16 cellular contexts compared by ENCODE assay signal in genomic region chr4:141870152-141870551, GRCh38.
DNase-seq lines count a peak whose midpoint lies in the region; ATAC-seq and TF ChIP-seq lines count a peak whose summit lies in the region.
"Had no signal": no experiment of that assay in that cellular context is flagged by ENCODE, and none has a peak within 500 bp of the region (broad histone marks: within the 10 kb centered on the region; RNA-seq: fewer than 3 reads in every experiment).

No MANE protein-coding gene starts in this region.

- TF ChIP-seq POLR2A in erythroblast (IDR thresholded peaks at IDR 0.05; ENCODE audit: low read length), result no peak

- H3K4me3 Mint-ChIP-seq in activated CD8-positive, alpha-beta memory T cell treated with anti-CD3 and anti-CD28 coated beads, Interleukin-2, amount 10 ng/mL, durations not matched to agents 7 days and 5 days, result no peak overlapping the region
- H3K4me3 Mint-ChIP-seq: CD4-positive, alpha-beta memory T cell; HFFc6 had no signal

- H3K36me3 Mint-ChIP-seq in activated CD8-positive, alpha-beta memory T cell treated with anti-CD3 and anti-CD28 coated beads, Interleukin-2, amount 10 ng/mL, durations not matched to agents 7 days and 5 days, result no peaks in the 10 kb centered on the region
- H3K36me3 Mint-ChIP-seq: CD4-positive, alpha-beta memory T cell had no signal

- no peaks in the 10 kb centered on the region for H3K4me1 ChIP-seq in mucosa of descending colon (ENCODE audit: low read depth)
- H3K4me1 ChIP-seq: HAP-1 had no signal

- no peak for TF ChIP-seq CTCF in mucosa of descending colon (IDR thresholded peaks at IDR 0.05)

- H3K9me3 ChIP-seq in mucosa of descending colon, result no peaks in the 10 kb centered on the region
- H3K9me3 ChIP-seq: HAP-1 had no signal

- no peaks in the 10 kb centered on the region for H3K4me1 Mint-ChIP-seq in activated CD8-positive, alpha-beta memory T cell treated with anti-CD3 and anti-CD28 coated beads, Interleukin-2, amount 10 ng/mL, durations not matched to agents 7 days and 5 days
- H3K4me1 Mint-ChIP-seq: CD4-positive, alpha-beta memory T cell had no signal

- peaks cover 2% of the 10 kb centered on the region for H3K9me3 Mint-ChIP-seq in activated CD8-positive, alpha-beta memory T cell treated with anti-CD3 and anti-CD28 coated beads, Interleukin-2, amount 10 ng/mL, durations not matched to agents 7 days and 5 days (ENCODE audit: low read depth)

- no peaks in the 10 kb centered on the region for H3K36me3 ChIP-seq in mucosa of descending colon (ENCODE audit: low read depth)
- H3K36me3 ChIP-seq: HAP-1 had no signal

- ATAC-seq in left colon (peak; percentile 77), mucosa of descending colon (peak; percentile 78), GM21825 (IDR thresholded peaks at IDR 0.05; ENCODE audit: unreplicated experiment) (no peak)
- ATAC-seq in activated CD8-positive, alpha-beta memory T cell treated with anti-CD3 and anti-CD28 coated beads, Interleukin-2, amount 10 ng/mL, durations not matched to agents 7 days and 5 days, result no peak

- H3K27ac Mint-ChIP-seq in activated CD8-positive, alpha-beta memory T cell treated with anti-CD3 and anti-CD28 coated beads, Interleukin-2, amount 10 ng/mL, durations not matched to agents 7 days and 5 days, result no peak overlapping the region
- H3K27ac Mint-ChIP-seq: CD4-positive, alpha-beta memory T cell; HFFc6 had no signal

- DNase-seq in ELF-1 (ENCODE audit: low read depth, low spot score) (peak; percentile 14), OCI-M1 (lab: John Stamatoyannopoulos, UW) (peak; percentile 51), left colon (no peak), mucosa of descending colon (no peak), erythroblast (lab: John Stamatoyannopoulos, UW) (no peak)
- no peak for DNase-seq in activated CD8-positive, alpha-beta memory T cell treated with anti-CD3 and anti-CD28 coated beads, Interleukin-2, amount 10 ng/mL, durations not matched to agents 7 days and 5 days
- DNase-seq: C1 segment of cervical spinal cord; Calu3; CD4-positive, alpha-beta memory T cell; COR-L47; DMS53; DMS79 treated with DMSO at 0.1 percent for 48 hours; GOT3; HFFc6 had no signal

- intact Hi-C loops in left colon (cut with DNase I, micrococcal nuclease), result no loop called here
- intact Hi-C loops in mucosa of descending colon (cut with DNase I, micrococcal nuclease), result no loop called here

- H3K27me3 Mint-ChIP-seq in activated CD8-positive, alpha-beta memory T cell treated with anti-CD3 and anti-CD28 coated beads, Interleukin-2, amount 10 ng/mL, durations not matched to agents 7 days and 5 days, result no peaks in the 10 kb centered on the region

- CTCF ChIA-PET in activated CD8-positive, alpha-beta memory T cell treated with anti-CD3 and anti-CD28 coated beads, Interleukin-2, amount 10 ng/mL, durations not matched to agents 7 days and 5 days (lab: Charles Lee), result no interaction called here

- no peak overlapping the region for H3K4me3 ChIP-seq in mucosa of descending colon
- H3K4me3 ChIP-seq: HAP-1 had no signal

Comparison
In these comparisons a context has a peak if more than half of its experiments do, and no peak if none do; other contexts are left out.
1. DNase-seq: peak in ELF-1 (single experiment) and OCI-M1 (single experiment); none in left colon (0 of 2), mucosa of descending colon (0 of 3), erythroblast (0 of 2) and activated CD8-positive, alpha-beta memory T cell treated with anti-CD3 and anti-CD28 coated beads, Interleukin-2, amount 10 ng/mL, durations not matched to agents 7 days and 5 days (single experiment).
2. ATAC-seq: peak in left colon (single experiment) and mucosa of descending colon (single experiment); none in GM21825 (single experiment) and activated CD8-positive, alpha-beta memory T cell treated with anti-CD3 and anti-CD28 coated beads, Interleukin-2, amount 10 ng/mL, durations not matched to agents 7 days and 5 days (single experiment).